In genomic region chr20:53116733-53117132, GRCh38 we compare ENCODE assay signal across 8 cellular contexts.
"Had no signal": no experiment of that assay in that cellular context is flagged by ENCODE, and none has a peak within 500 bp of the region (broad histone marks: within the 10 kb centered on the region; RNA-seq: fewer than 3 reads in every experiment).

No MANE protein-coding gene starts in this region.

- FAIRE-seq: G401.6, GM12878, GM12891, GM12892, GM18507, GM19239 had no signal

- H3K4me3 ChIP-seq: GM12878 had no signal

- DNase-seq: GDM1, GF-D8 had no signal

- ATAC-seq: GM12878 had no signal
